8 cellular contexts compared by ENCODE assay signal in the genomic region with DNA sequence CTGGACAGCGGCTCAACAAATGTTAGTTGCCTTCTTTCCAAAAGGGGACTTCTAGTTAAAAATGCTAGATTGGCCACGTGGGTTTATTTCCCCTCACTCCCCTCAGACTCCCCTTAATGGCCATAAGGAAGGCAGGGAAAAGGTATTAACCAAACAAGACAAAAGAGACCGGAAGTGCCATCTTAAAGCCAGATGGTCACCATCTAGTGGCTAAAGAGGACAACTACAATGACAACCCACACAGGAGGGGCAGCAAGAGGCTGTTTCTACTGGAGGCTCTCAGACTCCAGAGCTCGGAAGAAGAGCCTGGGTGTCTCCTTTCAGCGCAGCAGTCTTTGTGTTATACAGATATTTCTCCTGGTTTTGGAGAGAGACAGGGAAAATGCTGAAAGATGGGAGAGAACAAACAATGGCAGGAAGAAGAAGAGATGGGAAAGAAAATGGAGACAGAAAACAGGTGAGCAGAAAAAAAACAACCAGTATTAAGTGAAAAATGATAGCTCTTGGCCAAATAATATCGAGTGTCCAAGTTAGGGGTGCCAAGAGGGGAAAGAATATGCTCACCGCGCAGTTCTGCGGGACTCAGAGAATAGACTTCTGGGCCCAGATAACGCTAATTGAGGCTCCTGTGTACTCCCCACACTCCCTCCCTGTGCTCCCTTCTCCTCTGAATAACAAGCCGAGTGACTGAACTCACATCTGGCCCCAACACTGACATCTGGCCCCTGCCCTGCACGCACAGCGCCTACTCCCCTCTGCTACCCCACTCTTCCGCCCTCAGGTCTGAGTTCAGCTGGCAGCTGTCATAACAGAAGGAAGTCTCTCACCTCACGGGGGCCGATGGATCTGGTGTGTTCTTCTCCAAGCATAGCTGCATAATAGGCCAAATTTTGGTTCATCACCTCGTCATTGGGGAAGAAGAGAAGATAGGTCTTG. TPM values are rescaled to one million over a fixed set of nuclear protein-coding genes. Genes with fewer than 3 reads are reported as not detected.
DNase-seq lines count a peak whose midpoint lies in the region; ATAC-seq and TF ChIP-seq lines count a peak whose summit lies in the region.

No MANE protein-coding gene starts in this region.

- H3K27me3 Mint-ChIP-seq in brain: no peaks in the 10 kb centered on the region
- H3K27me3 Mint-ChIP-seq in type B pancreatic cell: no peaks in the 10 kb centered on the region

- H3K36me3 Mint-ChIP-seq in brain: peaks cover 81% of the 10 kb centered on the region
- peaks cover 35% of the 10 kb centered on the region for H3K36me3 Mint-ChIP-seq in type B pancreatic cell

- H3K4me1 Mint-ChIP-seq in brain (peaks cover 6% of the 10 kb centered on the region), type B pancreatic cell (ENCODE audit: unreplicated experiment) (peaks cover 7% of the 10 kb centered on the region)

- H3K27ac Mint-ChIP-seq in brain: peak overlapping the region; percentile 9 to 90 (median 76)
- no peak overlapping the region for H3K27ac Mint-ChIP-seq in type B pancreatic cell

- no peak for ATAC-seq in GM18505 (IDR thresholded peaks at IDR 0.05; ENCODE audit: unreplicated experiment)

- no peak for TF ChIP-seq POLR2A in GM18505 (IDR thresholded peaks at IDR 0.05; ENCODE audit: borderline replicate concordance, extremely low read depth, insufficient read depth, insufficient read length)

- DNase-seq in CMK (ENCODE audit: low read depth) (peak; percentile 66), HCEC 1CT (peak; percentile 62), NCI-H69 (lab: John Stamatoyannopoulos, UW) (peak; percentile 76), kidney glomerular epithelial cell (lab: John Stamatoyannopoulos, UW) (peak; percentile 61), type B pancreatic cell (ENCODE audit: extremely low spot score, unreplicated experiment) (no peak)
- DNase-seq in activated CD4-positive, alpha-beta T cell treated with anti-CD3 and anti-CD28 coated beads for 1 hour: no peak

- peaks cover 0 to 5% (median 0%) of the 10 kb centered on the region in 5 experiments for H3K9me3 Mint-ChIP-seq in brain
- peaks cover 8% of the 10 kb centered on the region for H3K9me3 Mint-ChIP-seq in type B pancreatic cell

- TF ChIP-seq CTCF in brain (conservative IDR thresholded peaks at IDR 0.05): peak; percentile 61 to 72
- TF ChIP-seq CTCF in type B pancreatic cell (conservative IDR thresholded peaks at IDR 0.05): peak; percentile 79

- peak overlapping the region in 1 of 5 experiments; percentile 73 for H3K4me3 Mint-ChIP-seq in brain
- no peak overlapping the region for H3K4me3 Mint-ChIP-seq in type B pancreatic cell

RNA-seq across cellular contexts. Expression of a gene that starts 9.6 kb away (rescaled TPM):
- 22.2 TPM for polyA plus RNA-seq in brain (ENCODE audit: insufficient read depth, low read depth, low replicate concordance)
- total RNA-seq in type B pancreatic cell (ENCODE audit: low replicate concordance): 30.7 and 77.2 TPM in 2 replicates

RNA-seq across cellular contexts. Expression of a gene that starts 9.8 kb away (rescaled TPM):
- 13.3 TPM for polyA plus RNA-seq in brain (ENCODE audit: insufficient read depth, low read depth, low replicate concordance)
- 5.9 and 9.1 TPM in 2 replicates for total RNA-seq in type B pancreatic cell (ENCODE audit: low replicate concordance)

RNA-seq across cellular contexts. Expression of a gene that starts 17.2 kb away (rescaled TPM):
- not detected for polyA plus RNA-seq in brain (ENCODE audit: insufficient read depth, low read depth, low replicate concordance)
- total RNA-seq in type B pancreatic cell (ENCODE audit: low replicate concordance): 0.33 and 2.3 TPM in 2 replicates

RNA-seq across cellular contexts. Expression of a gene that starts 27.6 kb away (rescaled TPM):
- not detected for polyA plus RNA-seq in brain (ENCODE audit: insufficient read depth, low read depth, low replicate concordance)
- total RNA-seq in type B pancreatic cell (ENCODE audit: low replicate concordance): 0.41 and 0.57 TPM in 2 replicates

RNA-seq across cellular contexts. Expression of a gene that starts 59.7 kb away (rescaled TPM):
- 4.9 TPM for polyA plus RNA-seq in brain (ENCODE audit: insufficient read depth, low read depth, low replicate concordance)
- 8.4 and 10.3 TPM in 2 replicates for total RNA-seq in type B pancreatic cell (ENCODE audit: low replicate concordance)

Comparison
In these comparisons a context has a peak if more than half of its experiments do, and no peak if none do; other contexts are left out.
1. DNase-seq: peak in CMK (single experiment), HCEC 1CT (single experiment), NCI-H69 (single experiment) and kidney glomerular epithelial cell (single experiment); none in type B pancreatic cell (single experiment) and activated CD4-positive, alpha-beta T cell treated with anti-CD3 and anti-CD28 coated beads for 1 hour (single experiment).